Comparison of ENCODE assay signal across 8 cellular contexts in genomic region chr14:97977711-97978261, GRCh38.
DNase-seq lines count a peak whose midpoint lies in the region; TF ChIP-seq lines count a peak whose summit lies in the region.

No MANE protein-coding gene starts in this region.

- DNase-seq in NCI-H1694 treated with DMSO at 0.1 percent for 48 hours (lab: John Stamatoyannopoulos, UW) = peak; percentile 99
- DNase-seq in activated CD4-positive, alpha-beta T cell treated with anti-CD3 and anti-CD28 coated beads, Interleukin-2, amount 50 U/mL, for 48 hours = peak; percentile 78 to 84
- peak; percentile 49 to 78 (median 70) for DNase-seq in dorsolateral prefrontal cortex
- DNase-seq in nucleus accumbens (lab: John Stamatoyannopoulos, UW) = peak in 54 of 56 donors; percentile 15 to 86 (median 62)
- DNase-seq in iPS-NIHi7 (ENCODE audit: extremely low spot score) = no peak
- no peak for DNase-seq in GM10266 (ENCODE audit: extremely low spot score)
- DNase-seq in DMS114 treated with DMSO at 0.1 percent for 48 hours (lab: John Stamatoyannopoulos, UW; ENCODE audit: unreplicated experiment) = no peak

- H3K27ac Mint-ChIP-seq in stimulated activated naive CD8-positive, alpha-beta T cell treated with anti-CD3 and anti-CD28 coated beads, Interleukin-15, Interleukin-2, amounts not matched to agents 100 ng/mL and 50 ng/mL, for 24 hours = peak overlapping the region; percentile 99

- H3K4me1 Mint-ChIP-seq in stimulated activated naive CD8-positive, alpha-beta T cell treated with anti-CD3 and anti-CD28 coated beads, Interleukin-15, Interleukin-2, amounts not matched to agents 100 ng/mL and 50 ng/mL, for 24 hours (ENCODE audit: low read depth) = peaks cover 72% of the 10 kb centered on the region

- TF ChIP-seq CTCF in dorsolateral prefrontal cortex (IDR thresholded peaks at IDR 0.05 in 54 of 56, conservative IDR thresholded peaks at IDR 0.05 in 2 of 56; ENCODE audit: low read depth in 1 of 56, partially characterized antibody in 56 of 56) (no peak), GM10266 (IDR thresholded peaks at IDR 0.05; ENCODE audit: control insufficient read depth, insufficient read depth, low read depth, missing control alignments) (no peak)

- peaks cover 8% of the 10 kb centered on the region for H3K36me3 Mint-ChIP-seq in stimulated activated naive CD8-positive, alpha-beta T cell treated with anti-CD3 and anti-CD28 coated beads, Interleukin-15, Interleukin-2, amounts not matched to agents 100 ng/mL and 50 ng/mL, for 24 hours (ENCODE audit: low read depth)

- peak overlapping the region; percentile 94 for H3K4me3 Mint-ChIP-seq in stimulated activated naive CD8-positive, alpha-beta T cell treated with anti-CD3 and anti-CD28 coated beads, Interleukin-15, Interleukin-2, amounts not matched to agents 100 ng/mL and 50 ng/mL, for 24 hours

- H3K27me3 ChIP-seq in dorsolateral prefrontal cortex = peaks cover 0 to 4% (median 0%) of the 10 kb centered on the region in 45 donors

- H3K4me3 ChIP-seq in dorsolateral prefrontal cortex = peak overlapping the region; percentile 20 to 70 (median 45)

- peak overlapping the region in 52 of 59 donors; percentile 6 to 81 (median 63) for H3K27ac ChIP-seq in dorsolateral prefrontal cortex

- H3K9me3 Mint-ChIP-seq in stimulated activated naive CD8-positive, alpha-beta T cell treated with anti-CD3 and anti-CD28 coated beads, Interleukin-15, Interleukin-2, amounts not matched to agents 100 ng/mL and 50 ng/mL, for 24 hours = peaks cover 5% of the 10 kb centered on the region

- intact Hi-C loops in dorsolateral prefrontal cortex (cut with DNase I) = loop anchor here in 1 of 2 donors (2.0 to 10.0 kb wide), 2 partner anchors 159 to 1217 kb away; no protein-coding TSS in a partner anchor

- no peaks in the 10 kb centered on the region for H3K27me3 Mint-ChIP-seq in stimulated activated naive CD8-positive, alpha-beta T cell treated with anti-CD3 and anti-CD28 coated beads, Interleukin-15, Interleukin-2, amounts not matched to agents 100 ng/mL and 50 ng/mL, for 24 hours

Comparison
In these comparisons a context has a peak if more than half of its experiments do, and no peak if none do; other contexts are left out.
1. DNase-seq: peak in NCI-H1694 treated with DMSO at 0.1 percent for 48 hours (single experiment), activated CD4-positive, alpha-beta T cell treated with anti-CD3 and anti-CD28 coated beads, Interleukin-2, amount 50 U/mL, for 48 hours (2 of 2), dorsolateral prefrontal cortex (10 of 10) and nucleus accumbens (54 of 56); none in iPS-NIHi7 (single experiment), GM10266 (single experiment) and DMS114 treated with DMSO at 0.1 percent for 48 hours (single experiment).